ENCODE assay signal across 8 cellular contexts in the genomic region with DNA sequence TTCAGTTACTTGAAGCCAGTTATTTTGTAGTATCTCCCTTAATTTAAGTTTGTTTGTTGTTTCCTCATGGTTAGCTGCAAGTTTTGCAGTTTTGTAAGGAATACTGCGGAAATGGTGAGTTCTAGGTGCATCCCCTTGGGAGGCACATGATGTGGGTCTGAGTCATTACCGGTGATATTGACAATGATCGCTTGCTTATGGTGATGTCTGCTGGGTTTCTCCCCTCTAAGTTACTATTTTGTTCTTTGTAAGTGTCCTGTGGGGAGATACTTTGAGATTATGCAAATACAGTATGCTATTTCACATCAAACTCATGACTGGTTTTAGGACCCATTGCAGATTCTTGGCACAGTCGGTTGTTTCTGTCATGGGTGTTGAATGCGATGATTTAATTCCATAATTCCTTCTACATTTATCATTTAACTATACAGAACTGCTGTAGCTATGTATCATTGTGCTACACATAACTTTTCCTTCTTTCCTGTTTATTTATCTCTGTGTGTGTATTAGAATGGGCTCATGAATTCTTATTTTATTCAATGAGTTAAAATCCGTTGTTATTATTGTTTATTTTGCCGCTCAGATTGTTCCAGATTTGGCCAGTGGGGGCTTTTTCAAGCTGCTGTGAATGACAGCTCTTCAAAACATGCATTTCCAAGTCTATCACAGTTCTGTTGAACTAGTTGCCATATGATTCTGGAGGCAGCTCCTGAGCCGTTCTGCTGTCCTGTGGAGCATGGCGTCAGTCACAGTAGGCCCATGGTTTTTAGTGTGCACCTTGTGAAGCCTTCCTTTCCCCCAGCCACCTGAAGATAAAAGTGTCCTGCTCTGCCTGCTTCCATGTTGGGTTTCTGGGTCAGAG. TPM values are rescaled to one million over a fixed set of nuclear protein-coding genes. Genes with fewer than 3 reads are reported as not detected.
A peak's percentile ranks its signal among the peaks of the same experiment; 100 is the strongest.
DNase-seq lines count a peak whose midpoint lies in the region; ATAC-seq, FAIRE-seq and TF ChIP-seq lines count a peak whose summit lies in the region.

No MANE protein-coding gene starts in this region.

- no peak for TF ChIP-seq CTCF in CD4-positive, alpha-beta T cell (IDR thresholded peaks at IDR 0.05)
- TF ChIP-seq CTCF in lower lobe of right lung (IDR thresholded peaks at IDR 0.05) = no peak

- no peaks in the 10 kb centered on the region for H3K9me3 Mint-ChIP-seq in CD4-positive, alpha-beta T cell
- no peaks in the 10 kb centered on the region for H3K9me3 Mint-ChIP-seq in activated naive CD4-positive, alpha-beta T cell treated with anti-CD3 and anti-CD28 coated beads, Interleukin-2, amount 50 U/mL, for 24 hours

- peaks cover 59% of the 10 kb centered on the region for H3K36me3 ChIP-seq in lower lobe of right lung

- peaks cover 99% of the 10 kb centered on the region for H3K4me1 ChIP-seq in lower lobe of right lung

- peak overlapping the region; percentile 48 for H3K27ac ChIP-seq in CD4-positive, alpha-beta T cell (ENCODE audit: low read depth, low read length)
- H3K27ac ChIP-seq in lower lobe of right lung = peak overlapping the region; percentile 51

- no peaks in the 10 kb centered on the region for H3K27me3 Mint-ChIP-seq in CD4-positive, alpha-beta T cell
- no peaks in the 10 kb centered on the region for H3K27me3 Mint-ChIP-seq in activated naive CD4-positive, alpha-beta T cell treated with anti-CD3 and anti-CD28 coated beads, Interleukin-2, amount 50 U/mL, for 24 hours

- no peaks in the 10 kb centered on the region for H3K9me3 ChIP-seq in CD4-positive, alpha-beta T cell (ENCODE audit: control insufficient read depth, low read length)
- no peaks in the 10 kb centered on the region for H3K9me3 ChIP-seq in lower lobe of right lung

- peak; percentile 65 for ATAC-seq in CD4-positive, alpha-beta T cell (ENCODE audit: poor library complexity)
- ATAC-seq in HG03159 (IDR thresholded peaks at IDR 0.05; ENCODE audit: unreplicated experiment) = peak; percentile 94
- no peak for ATAC-seq in lower lobe of right lung
- no peak for ATAC-seq in left lobe of liver

- POLR2A ChIA-PET in CD4-positive, alpha-beta T cell (lab: Charles Lee) = interaction anchor here (2.8 to 22.9 kb wide), 4 partner anchors 9 to 29 kb away, joined by 14 to 420 read pairs (median 239); a partner anchor contains a TSS

- no peaks in the 10 kb centered on the region for H3K27me3 ChIP-seq in CD4-positive, alpha-beta T cell (ENCODE audit: control insufficient read depth, insufficient read depth, low read length)
- no peaks in the 10 kb centered on the region for H3K27me3 ChIP-seq in lower lobe of right lung (ENCODE audit: low read depth)

- intact Hi-C loops in CD4-positive, alpha-beta T cell (cut with DNase I, micrococcal nuclease) = no loop called here
- intact Hi-C loops in lower lobe of right lung (cut with DNase I) = no loop called here

- peaks cover 90% of the 10 kb centered on the region for H3K36me3 Mint-ChIP-seq in CD4-positive, alpha-beta T cell (ENCODE audit: low read depth)
- H3K36me3 Mint-ChIP-seq in activated naive CD4-positive, alpha-beta T cell treated with anti-CD3 and anti-CD28 coated beads, Interleukin-2, amount 50 U/mL, for 24 hours = peaks cover 5% of the 10 kb centered on the region

- H3K4me3 Mint-ChIP-seq in CD4-positive, alpha-beta T cell = peak overlapping the region; percentile 84
- peak overlapping the region; percentile 45 for H3K4me3 Mint-ChIP-seq in activated naive CD4-positive, alpha-beta T cell treated with anti-CD3 and anti-CD28 coated beads, Interleukin-2, amount 50 U/mL, for 24 hours

- peak; percentile 95 for FAIRE-seq in GM19239 (lab: Jason Lieb, UNC)

- H3K4me1 Mint-ChIP-seq in CD4-positive, alpha-beta T cell (ENCODE audit: low read depth) = peaks cover 93% of the 10 kb centered on the region
- peaks cover 93% of the 10 kb centered on the region for H3K4me1 Mint-ChIP-seq in activated naive CD4-positive, alpha-beta T cell treated with anti-CD3 and anti-CD28 coated beads, Interleukin-2, amount 50 U/mL, for 24 hours

- H3K4me3 ChIP-seq in lower lobe of right lung = no peak overlapping the region

- DNase-seq in CD4-positive, alpha-beta T cell = no peak
- DNase-seq in GM19239 (ENCODE audit: insufficient read length, low spot score) = peak; percentile 39
- no peak for DNase-seq in lower lobe of right lung
- no peak for DNase-seq in medulla oblongata (ENCODE audit: extremely low spot score)
- no peak for DNase-seq in left lobe of liver (ENCODE audit: low spot score)
- DNase-seq in HuH-7.5 (ENCODE audit: low spot score) = no peak

- CTCF ChIA-PET in CD4-positive, alpha-beta T cell (lab: Charles Lee) = interaction anchor here (0.9 to 19.9 kb wide), 7 partner anchors 10 to 28 kb away, joined by 3 to 250 read pairs (median 4); no protein-coding TSS in a partner anchor

- H3K27ac Mint-ChIP-seq in CD4-positive, alpha-beta T cell = peak overlapping the region; percentile 92
- H3K27ac Mint-ChIP-seq in activated naive CD4-positive, alpha-beta T cell treated with anti-CD3 and anti-CD28 coated beads, Interleukin-2, amount 50 U/mL, for 24 hours = peak overlapping the region; percentile 98

RNA-seq across cellular contexts. Expression of a gene that starts 18.4 kb away (rescaled TPM):
- total RNA-seq in CD4-positive, alpha-beta T cell = 100 to 1,000 TPM; 167 to 168 TPM
- total RNA-seq in lower lobe of right lung (169 TPM), left lobe of liver (31.3 TPM)

Comparison
In these comparisons a context has a peak if more than half of its experiments do, and no peak if none do; other contexts are left out.
1. ATAC-seq: peak in CD4-positive, alpha-beta T cell (single experiment) and HG03159 (single experiment); none in lower lobe of right lung (0 of 2) and left lobe of liver (single experiment).